Comparison of ENCODE assay signal across 22 cellular contexts in the genomic region with DNA sequence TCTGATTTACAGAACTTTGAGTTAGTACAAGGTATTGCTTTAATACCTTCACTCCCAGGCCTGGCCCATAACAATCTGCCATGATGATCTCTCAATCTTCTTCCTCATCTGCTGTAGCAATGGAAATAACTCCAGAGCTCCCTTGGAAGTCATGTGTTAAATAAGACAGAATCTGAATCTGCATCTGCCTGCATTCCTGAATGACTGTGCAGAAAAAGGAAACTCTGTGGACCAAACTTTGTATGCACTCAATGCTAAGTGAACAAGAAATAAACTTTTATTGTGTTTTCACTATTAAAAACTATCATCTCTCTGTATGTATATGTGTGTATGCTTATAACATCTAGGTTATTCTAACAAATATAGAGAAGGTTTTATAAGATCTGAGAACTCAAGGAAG.
"Had no signal": no experiment of that assay in that cellular context is flagged by ENCODE, and none has a peak within 500 bp of the region (broad histone marks: within the 10 kb centered on the region; RNA-seq: fewer than 3 reads in every experiment).

No MANE protein-coding gene starts in this region.

- H3K4me2 ChIP-seq: SK-N-SH had no signal

- H3K27me3 ChIP-seq: breast epithelium had no signal

- H3K36me3 ChIP-seq: breast epithelium, WERI-Rb-1 had no signal

- H3K9me3 ChIP-seq: breast epithelium, SK-N-SH had no signal

- ATAC-seq: activated CD4-positive, alpha-beta T cell treated with anti-CD3 and anti-CD28 coated beads for 36 hours; activated T-helper 17 cell treated with anti-CD3 and anti-CD28 coated beads, Interleukin-2, amount 50 U/mL, for 72 hours; K562; PC-3 had no signal

- H3K9ac ChIP-seq: SK-N-SH had no signal

- H3K4me1 ChIP-seq: breast epithelium had no signal

- FAIRE-seq: K562 had no signal

- H3K4me3 ChIP-seq: breast epithelium, K562 had no signal

- DNase-seq: activated CD4-positive, alpha-beta memory T cell treated with anti-CD3 and anti-CD28 coated beads, Interleukin-2, amount 10 ng/mL, durations not matched to agents 7 days and 5 days; activated CD4-positive, alpha-beta T cell treated with anti-CD3 and anti-CD28 coated beads for 36 hours; activated CD4-positive, alpha-beta T cell treated with anti-CD3 and anti-CD28 coated beads, Interleukin-2, amount 50 U/mL, for 1 hour; activated gamma-delta T cell; activated naive CD4-positive, alpha-beta T cell treated with anti-CD3 and anti-CD28 coated beads for 36 hours; activated T-cell treated with anti-CD3 and anti-CD28 coated beads for 4 hours; activated T-cell treated with anti-CD3 and anti-CD28 coated beads, Interleukin-2, amount 50 U/mL, for 48 hours; caudate nucleus; Karpas-422; MM.1S; NCI-H1105 treated with DMSO at 0.1 percent for 48 hours; NCI-H1436 treated with DMSO at 0.1 percent for 48 hours; NCI-H187; NCI-H2081; NCI-H510A treated with DMSO at 0.1 percent for 48 hours; PC-3; SK-N-SH; T-helper 1 cell; WERI-Rb-1 had no signal

- H3K27ac ChIP-seq: breast epithelium, WERI-Rb-1 had no signal
